Comparison of ENCODE assay signal across 9 cellular contexts in genomic region chr9:38423273-38423938, GRCh38. TPM values are rescaled to one million over a fixed set of nuclear protein-coding genes. Genes with fewer than 3 reads are reported as not detected.
DNase-seq lines count a peak whose midpoint lies in the region; ATAC-seq and TF ChIP-seq lines count a peak whose summit lies in the region.
"Had no signal": no experiment of that assay in that cellular context is flagged by ENCODE, and none has a peak within 500 bp of the region (broad histone marks: within the 10 kb centered on the region; RNA-seq: fewer than 3 reads in every experiment).

No MANE protein-coding gene starts in this region.

- H3K9me3 Mint-ChIP-seq in stimulated activated naive CD8-positive, alpha-beta T cell treated with anti-CD3 and anti-CD28 coated beads, Interleukin-15, amount 100 ng/mL, for 72 hours, result no peaks in the 10 kb centered on the region
- H3K9me3 Mint-ChIP-seq in chondrocyte (ENCODE audit: low read depth), result no peaks in the 10 kb centered on the region
- no peaks in the 10 kb centered on the region for H3K9me3 Mint-ChIP-seq in nephron

- WGBS in tibial nerve, 2 donors, result 50 to 60% methylated on average over 9 to 11 of the region's 12 CpGs

- H3K36me3 ChIP-seq in tibial nerve, result no peaks in the 10 kb centered on the region

- TF ChIP-seq CTCF in chondrocyte (IDR thresholded peaks at IDR 0.05), result no peak
- TF ChIP-seq CTCF in nephron (IDR thresholded peaks at IDR 0.05; ENCODE audit: unreplicated experiment in 3 of 3), result no peak
- no peak for TF ChIP-seq CTCF in tibial nerve (IDR thresholded peaks at IDR 0.05)

- H3K4me3 Mint-ChIP-seq in stimulated activated naive CD8-positive, alpha-beta T cell treated with anti-CD3 and anti-CD28 coated beads, Interleukin-15, amount 100 ng/mL, for 72 hours, result peak overlapping the region; percentile 9 to 56
- peak overlapping the region; percentile 56 for H3K4me3 Mint-ChIP-seq in chondrocyte (ENCODE audit: unreplicated experiment)
- peak overlapping the region; percentile 53 to 77 (median 76) for H3K4me3 Mint-ChIP-seq in nephron

- peaks cover 0 to 47% of the 10 kb centered on the region in 2 donors for H3K27me3 ChIP-seq in tibial nerve

- DNase-seq in stimulated activated naive CD8-positive, alpha-beta T cell treated with anti-CD3 and anti-CD28 coated beads, Interleukin-15, amount 100 ng/mL, for 72 hours, result no peak
- DNase-seq in stimulated activated naive CD8-positive, alpha-beta T cell treated with anti-CD3 and anti-CD28 coated beads, Interleukin-15, Interleukin-2, amounts not matched to agents 100 U/mL and 50 U/mL, for 24 hours, result no peak
- DNase-seq in chondrocyte (ENCODE audit: low spot score) (no peak), medulla oblongata (ENCODE audit: extremely low spot score) (no peak), tibial nerve (ENCODE audit: low spot score in 2 of 2) (no peak), amygdala (lab: John Stamatoyannopoulos, UW) (no peak)
- DNase-seq: T-helper 1 cell had no signal

- no peaks in the 10 kb centered on the region for H3K9me3 ChIP-seq in tibial nerve

- H3K4me3 ChIP-seq in tibial nerve, result peak overlapping the region in 1 of 4 donors; percentile 48

- no peak for TF ChIP-seq POLR2A in tibial nerve (IDR thresholded peaks at IDR 0.05)

- peaks cover 9% of the 10 kb centered on the region for H3K4me1 Mint-ChIP-seq in stimulated activated naive CD8-positive, alpha-beta T cell treated with anti-CD3 and anti-CD28 coated beads, Interleukin-15, amount 100 ng/mL, for 72 hours
- H3K4me1 Mint-ChIP-seq in chondrocyte (ENCODE audit: low read depth) (peaks cover 12% of the 10 kb centered on the region), nephron (peaks cover 18% of the 10 kb centered on the region)

- TF ChIP-seq EP300 in tibial nerve (IDR thresholded peaks at IDR 0.05), result no peak

- peaks cover 62% of the 10 kb centered on the region for H3K27me3 Mint-ChIP-seq in stimulated activated naive CD8-positive, alpha-beta T cell treated with anti-CD3 and anti-CD28 coated beads, Interleukin-15, amount 100 ng/mL, for 72 hours
- H3K27me3 Mint-ChIP-seq in chondrocyte (ENCODE audit: low read depth) (peaks cover 20% of the 10 kb centered on the region), nephron (ENCODE audit: low read depth) (peaks cover 59% of the 10 kb centered on the region)

- peaks cover 0 to 4% (median 0%) of the 10 kb centered on the region in 4 donors for H3K4me1 ChIP-seq in tibial nerve

- no peak overlapping the region for H3K27ac Mint-ChIP-seq in stimulated activated naive CD8-positive, alpha-beta T cell treated with anti-CD3 and anti-CD28 coated beads, Interleukin-15, amount 100 ng/mL, for 72 hours
- no peak overlapping the region for H3K27ac Mint-ChIP-seq in chondrocyte (ENCODE audit: unreplicated experiment)
- no peak overlapping the region for H3K27ac Mint-ChIP-seq in nephron

- no peak for ATAC-seq in stimulated activated naive CD8-positive, alpha-beta T cell treated with anti-CD3 and anti-CD28 coated beads, Interleukin-15, amount 100 ng/mL, for 72 hours
- no peak for ATAC-seq in stimulated activated naive CD8-positive, alpha-beta T cell treated with anti-CD3 and anti-CD28 coated beads, Interleukin-15, Interleukin-2, amounts not matched to agents 100 U/mL and 50 U/mL, for 24 hours
- no peak for ATAC-seq in HG02798 (IDR thresholded peaks at IDR 0.05; ENCODE audit: poor library complexity, unreplicated experiment)

- H3K27ac ChIP-seq in tibial nerve, result no peak overlapping the region

- no peaks in the 10 kb centered on the region for H3K36me3 Mint-ChIP-seq in chondrocyte (ENCODE audit: low read depth)
- no peaks in the 10 kb centered on the region for H3K36me3 Mint-ChIP-seq in nephron (ENCODE audit: low read depth)

RNA-seq across cellular contexts. Expression of gene IGFBPL1, which starts 0.8 kb away (rescaled TPM):
- 1.3 to 3.6 TPM (median 2.8 TPM) in 3 replicates for total RNA-seq in chondrocyte
- under 1 TPM in 1 of 4 donors, not detected in 3; 0.60 TPM for total RNA-seq in tibial nerve

RNA-seq across cellular contexts. Expression of gene ALDH1B1, which starts 30.9 kb away (rescaled TPM):
- total RNA-seq in chondrocyte (36.8 to 74.6 TPM (median 74.2 TPM) in 3 replicates), tibial nerve (10 to 100 TPM in 2 of 4 donors, 1 to 10 TPM in 2; 7.9 to 15.3 (median 11.0) TPM)
